Comparison of ENCODE assay signal across 2 cellular contexts in genomic region chr19:31329819-31330218, GRCh38.
A peak's percentile ranks its signal among the peaks of the same experiment; 100 is the strongest.
TF ChIP-seq lines count a peak whose summit lies in the region.

No MANE protein-coding gene starts in this region.

TF ChIP-seq in IMR-90, 13 proteins besides CTCF, POLR2A, EP300 and RAD21:
- no peak for TF ChIP-seq SMC3 (IDR thresholded peaks at IDR 0.05; ENCODE audit: low read depth, low read length)
- no peak for TF ChIP-seq RCOR1 (IDR thresholded peaks at IDR 0.05; ENCODE audit: insufficient replicate concordance, low read length)
- no peak for TF ChIP-seq ELK1 (IDR thresholded peaks at IDR 0.05; ENCODE audit: borderline replicate concordance, low read depth, low read length)
- TF ChIP-seq BHLHE40 (IDR thresholded peaks at IDR 0.05; ENCODE audit: low read depth, low read length), result no peak
- peak; percentile 86 for TF ChIP-seq MAFK (IDR thresholded peaks at IDR 0.05; ENCODE audit: low read depth, low read length)
- TF ChIP-seq NFE2L2 (IDR thresholded peaks at IDR 0.05; ENCODE audit: low read depth, low read length), result no peak
- TF ChIP-seq FOS (IDR thresholded peaks at IDR 0.05; ENCODE audit: low read depth, low read length), result no peak

TF ChIP-seq in liver, 16 proteins besides CTCF, POLR2A, EP300 and RAD21:
- TF ChIP-seq ZBTB33 (IDR thresholded peaks at IDR 0.05) (no peak), NR2F2 (IDR thresholded peaks at IDR 0.05) (peak; percentile 46)
